Comparison of ENCODE assay signal across 22 cellular contexts in genomic region chr10:79193694-79194382, GRCh38.
DNase-seq lines count a peak whose midpoint lies in the region; ATAC-seq, FAIRE-seq and TF ChIP-seq lines count a peak whose summit lies in the region.
"Had no signal": no experiment of that assay in that cellular context is flagged by ENCODE, and none has a peak within 500 bp of the region (broad histone marks: within the 10 kb centered on the region; RNA-seq: fewer than 3 reads in every experiment).

No MANE protein-coding gene starts in this region.

- H3K4me1 ChIP-seq in Karpas-422 (ENCODE audit: low read length) (peaks cover 67% of the 10 kb centered on the region), trophoblast cell (ENCODE audit: control insufficient read depth in 1 of 2, insufficient read depth in 2 of 2, low read length in 2 of 2) (peaks cover 19 to 33% of the 10 kb centered on the region in 2 experiments), SJCRH30 (peaks cover 47% of the 10 kb centered on the region)

- H4K8ac ChIP-seq in trophoblast cell (ENCODE audit: low read depth, low read length): no peak overlapping the region

- no CpG with 5 or more reads among the region's 14 CpGs for WGBS in trophoblast cell (ENCODE audit: extremely low coverage, insufficient coverage, insufficient read length)

- no peak overlapping the region for H2BK12ac ChIP-seq in trophoblast cell (ENCODE audit: low read length)

- H3K4me2 ChIP-seq in Karpas-422 (ENCODE audit: low read depth, low read length, poor library complexity, severe bottlenecking): peak overlapping the region; percentile 37
- no peak overlapping the region for H3K4me2 ChIP-seq in trophoblast cell (ENCODE audit: low read length)

- H2BK5ac ChIP-seq in trophoblast cell (ENCODE audit: low read depth, low read length, poor library complexity): no peak overlapping the region

- no peak for ATAC-seq in HG03457 (IDR thresholded peaks at IDR 0.05; ENCODE audit: unreplicated experiment)
- ATAC-seq: activated CD8-positive, alpha-beta T cell treated with anti-CD3 and anti-CD28 coated beads for 36 hours; activated T-cell treated with anti-CD3 and anti-CD28 coated beads, Interleukin-2, amount 50 U/mL, for 72 hours; WTC11 had no signal

- no peak overlapping the region for H2BK120ac ChIP-seq in trophoblast cell (ENCODE audit: insufficient read depth, low read length, poor library complexity)

- H3K4ac ChIP-seq in trophoblast cell (ENCODE audit: low read depth, low read length): no peak overlapping the region

- H3K27ac ChIP-seq in C4-2B (peak overlapping the region; percentile 80), Karpas-422 (ENCODE audit: low read length) (0 out of 2 replicates have a peak overlapping the region, but pooled peaks have one; percentile 30), trophoblast cell (ENCODE audit: low read depth, low read length) (no peak overlapping the region), SJCRH30 (no peak overlapping the region; the same call in 1 of the 2 replicates), substantia nigra (ENCODE audit: low read depth, low read length, poor library complexity, severe bottlenecking) (no peak overlapping the region)
- H3K27ac ChIP-seq: neutrophil had no signal

- peak overlapping the region; percentile 3 for H3K18ac ChIP-seq in trophoblast cell (ENCODE audit: low read length)

- no peak overlapping the region for H2AK5ac ChIP-seq in trophoblast cell (ENCODE audit: low read length)

- no peak for TF ChIP-seq CTCF in C4-2B (conservative IDR thresholded peaks at IDR 0.05)
- no peak for TF ChIP-seq CTCF in bronchial epithelial cell (IDR thresholded peaks at IDR 0.05; ENCODE audit: insufficient read depth, low read length, severe bottlenecking)

- FAIRE-seq in bronchial epithelial cell (lab: Jason Lieb, UNC) (peak; percentile 40), HTR-8/SVneo (lab: Jason Lieb, UNC) (no peak)
- FAIRE-seq: endothelial cell of umbilical vein, G401.6 had no signal

- H3K79me2 ChIP-seq in Karpas-422 (ENCODE audit: low read length) (no peaks in the 10 kb centered on the region), trophoblast cell (ENCODE audit: control insufficient read depth, insufficient read depth, low read length, poor library complexity) (peaks cover 2% of the 10 kb centered on the region)

- H3K23ac ChIP-seq in trophoblast cell (ENCODE audit: low read length): no peak overlapping the region

- peaks cover 16% of the 10 kb centered on the region for H4K20me1 ChIP-seq in Karpas-422 (ENCODE audit: insufficient read depth, low read depth, low read length)

- H2AFZ ChIP-seq in Karpas-422 (ENCODE audit: low read length) (no peak overlapping the region), trophoblast cell (ENCODE audit: insufficient read depth, low read length, poor library complexity) (no peak overlapping the region)

- H3K14ac ChIP-seq in trophoblast cell (ENCODE audit: low read length): no peak overlapping the region

- H4K91ac ChIP-seq in trophoblast cell (ENCODE audit: low read depth, low read length): no peak overlapping the region

- H3K27me3 ChIP-seq in Karpas-422 (ENCODE audit: low read length) (no peaks in the 10 kb centered on the region), bronchial epithelial cell (ENCODE audit: control insufficient read depth, insufficient read depth, low read length) (no peaks in the 10 kb centered on the region), trophoblast cell (ENCODE audit: insufficient read depth, low read length) (no peaks in the 10 kb centered on the region), SJCRH30 (no peaks in the 10 kb centered on the region)
- H3K27me3 ChIP-seq: neutrophil, right atrium auricular region had no signal

- H3K36me3 ChIP-seq in Karpas-422 (ENCODE audit: insufficient read depth, low read length): no peaks in the 10 kb centered on the region
- H3K36me3 ChIP-seq in bronchial epithelial cell (ENCODE audit: control insufficient read depth, insufficient read depth, low read length): peaks cover 9% of the 10 kb centered on the region
- H3K36me3 ChIP-seq in trophoblast cell (ENCODE audit: control insufficient read depth in 1 of 2, insufficient read depth in 2 of 2, low read length in 2 of 2): peaks cover 36 to 38% of the 10 kb centered on the region in 2 experiments
- H3K36me3 ChIP-seq in SJCRH30: peaks cover 4% of the 10 kb centered on the region; the same call in 1 of the 2 replicates
- H3K36me3 ChIP-seq: neutrophil, right atrium auricular region had no signal

- no peaks in the 10 kb centered on the region for H3K9me2 ChIP-seq in Karpas-422 (replicated peaks; ENCODE audit: insufficient read depth, low read length)

- H3K9ac ChIP-seq in Karpas-422 (ENCODE audit: low read length): peak overlapping the region; percentile 6; the same call in 1 of the 2 replicates
- no peak overlapping the region for H3K9ac ChIP-seq in trophoblast cell (ENCODE audit: low read length)

- H4K12ac ChIP-seq in trophoblast cell (ENCODE audit: low read depth, low read length): no peak overlapping the region

- DNase-seq in Karpas-422 (peak; percentile 96), bronchial epithelial cell (ENCODE audit: low read depth) (no peak), trophoblast cell (no peak), HTR-8/SVneo (ENCODE audit: insufficient read length, low spot score) (no peak), SJCRH30 (no peak), substantia nigra (lab: John Stamatoyannopoulos, UW) (no peak)
- DNase-seq: activated CD8-positive, alpha-beta T cell treated with anti-CD3 and anti-CD28 coated beads for 36 hours; activated T-cell treated with anti-CD3 and anti-CD28 coated beads, Interleukin-2, amount 50 U/mL, for 72 hours; midbrain; MM.1S; NCI-H2081; NCI-H526; SHP77 treated with DMSO at 0.1 percent for 48 hours; T-helper 2 cell had no signal

- H3K79me1 ChIP-seq in trophoblast cell (ENCODE audit: low read length): peaks cover 5% of the 10 kb centered on the region

- H3K4me3 ChIP-seq in Karpas-422 (ENCODE audit: low read length): peak overlapping the region; percentile 16; the same call in 1 of the 2 replicates
- H3K4me3 ChIP-seq in bronchial epithelial cell (ENCODE audit: low read depth, low read length): no peak overlapping the region
- no peak overlapping the region for H3K4me3 ChIP-seq in trophoblast cell (ENCODE audit: low read depth, low read length)
- no peak overlapping the region for H3K4me3 ChIP-seq in SJCRH30
- H3K4me3 ChIP-seq: coronary artery, right atrium auricular region had no signal

- H3K9me3 ChIP-seq in Karpas-422 (ENCODE audit: low read length): no peaks in the 10 kb centered on the region
- peaks cover 2% of the 10 kb centered on the region for H3K9me3 ChIP-seq in trophoblast cell (ENCODE audit: insufficient read depth, low read depth, low read length)
- no peaks in the 10 kb centered on the region for H3K9me3 ChIP-seq in SJCRH30 (replicated peaks)
- H3K9me3 ChIP-seq: neutrophil, right atrium auricular region had no signal

Comparison
In these comparisons a context has a peak if more than half of its experiments do, and no peak if none do; other contexts are left out.
1. H3K27ac ChIP-seq: peak in C4-2B (single experiment) and Karpas-422 (single experiment); none in trophoblast cell (single experiment), SJCRH30 (single experiment) and substantia nigra (single experiment).